Comparison of ENCODE assay signal across 13 cellular contexts in the genomic region with DNA sequence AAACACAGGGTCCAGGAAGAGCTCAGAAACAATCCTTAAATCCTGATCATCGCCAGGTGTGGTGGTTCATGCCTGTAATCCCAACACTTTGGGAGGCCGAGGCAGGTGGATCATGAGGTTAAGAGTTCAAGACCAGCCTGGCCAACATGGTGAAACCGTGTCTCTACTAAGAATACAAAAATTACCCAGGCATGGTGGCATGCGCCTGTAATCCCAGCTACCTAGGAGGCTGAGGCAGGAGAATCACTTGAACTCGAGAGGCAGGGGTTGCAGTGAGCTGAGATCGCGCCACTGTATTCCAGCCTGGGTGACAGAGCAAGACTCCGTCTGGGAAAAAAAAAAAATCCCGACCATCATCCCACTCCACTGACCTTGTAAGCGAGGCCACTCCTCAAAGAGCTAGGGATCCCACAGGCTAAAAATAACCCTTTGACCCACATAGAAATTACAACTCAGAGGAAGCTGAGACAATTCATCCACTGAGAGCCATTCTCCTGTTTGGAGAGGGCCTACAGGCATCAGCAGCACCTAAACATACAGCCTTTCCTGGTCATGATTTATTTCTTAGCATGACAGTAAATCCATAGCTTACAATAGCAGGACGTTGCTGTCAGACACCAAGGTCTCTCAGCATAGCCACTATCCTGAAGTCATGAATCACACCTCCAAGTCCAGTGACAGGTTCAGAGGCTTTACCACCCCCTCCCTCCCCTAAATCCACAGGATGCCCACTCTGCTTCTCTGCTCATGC.
DNase-seq lines count a peak whose midpoint lies in the region; ATAC-seq and TF ChIP-seq lines count a peak whose summit lies in the region.
"Had no signal": no experiment of that assay in that cellular context is flagged by ENCODE, and none has a peak within 500 bp of the region (broad histone marks: within the 10 kb centered on the region; RNA-seq: fewer than 3 reads in every experiment).

No MANE protein-coding gene starts in this region.

- intact Hi-C loops in heart left ventricle (cut with DNase I) = no loop called here
- intact Hi-C loops in cardiac septum (cut with DNase I) = no loop called here
- intact Hi-C loops in esophagus squamous epithelium (cut with DNase I) = no loop called here

- H3K9ac ChIP-seq in neural progenitor cell = no peak overlapping the region

- H3K27me3 ChIP-seq in heart left ventricle (no peaks in the 10 kb centered on the region), esophagus squamous epithelium (no peaks in the 10 kb centered on the region), neural progenitor cell (no peaks in the 10 kb centered on the region)
- H3K27me3 ChIP-seq: thyroid gland had no signal

- H3K36me3 ChIP-seq in heart left ventricle (no peaks in the 10 kb centered on the region), esophagus squamous epithelium (no peaks in the 10 kb centered on the region), neural progenitor cell (no peaks in the 10 kb centered on the region)
- H3K36me3 ChIP-seq: thyroid gland had no signal

- H3K4me1 ChIP-seq in heart left ventricle (peaks cover 0 to 59% (median 42%) of the 10 kb centered on the region in 12 donors), esophagus squamous epithelium (peaks cover 0 to 68% (median 25%) of the 10 kb centered on the region in 3 donors), neural progenitor cell (peaks cover 20% of the 10 kb centered on the region)

- no peaks in the 10 kb centered on the region for H3F3A ChIP-seq in neural progenitor cell (ENCODE audit: low read depth)

- H3K27me3 Mint-ChIP-seq in neural progenitor cell (ENCODE audit: insufficient read depth, low read depth) = peaks cover 2% of the 10 kb centered on the region
- H3K27me3 Mint-ChIP-seq: activated CD4-positive, alpha-beta memory T cell treated with anti-CD3 and anti-CD28 coated beads for 36 hours; naive thymus-derived CD8-positive, alpha-beta T cell had no signal

- H3K9me3 ChIP-seq in heart left ventricle (no peaks in the 10 kb centered on the region), esophagus squamous epithelium (no peaks in the 10 kb centered on the region), neural progenitor cell (ENCODE audit: low read depth) (no peaks in the 10 kb centered on the region)
- H3K9me3 ChIP-seq: thyroid gland had no signal

- no peak overlapping the region for H3K4me3 Mint-ChIP-seq in neural progenitor cell
- H3K4me3 Mint-ChIP-seq: activated CD4-positive, alpha-beta memory T cell treated with anti-CD3 and anti-CD28 coated beads for 36 hours; naive thymus-derived CD8-positive, alpha-beta T cell had no signal

- H2AFZ ChIP-seq in neural progenitor cell (replicated peaks) = no peak overlapping the region

- TF ChIP-seq CTCF in heart left ventricle (IDR thresholded peaks at IDR 0.05) = no peak
- TF ChIP-seq CTCF in esophagus squamous epithelium (IDR thresholded peaks at IDR 0.05) = no peak
- TF ChIP-seq CTCF in neural progenitor cell (IDR thresholded peaks at IDR 0.05) = no peak

- no peaks in the 10 kb centered on the region for H3K9me3 Mint-ChIP-seq in neural progenitor cell
- H3K9me3 Mint-ChIP-seq: activated CD4-positive, alpha-beta memory T cell treated with anti-CD3 and anti-CD28 coated beads for 36 hours; naive thymus-derived CD8-positive, alpha-beta T cell had no signal

- WGBS in heart left ventricle, 4 donors = 59 to 73% (median 63%) methylated on average over 11 of the region's 11 CpGs
- 69 to 72% methylated on average over 11 of the region's 11 CpGs for WGBS in esophagus squamous epithelium, 2 donors

- H3K27ac Mint-ChIP-seq in neural progenitor cell = peak overlapping the region; percentile 42
- H3K27ac Mint-ChIP-seq: activated CD4-positive, alpha-beta memory T cell treated with anti-CD3 and anti-CD28 coated beads for 36 hours had no signal

- TF ChIP-seq POLR2A in heart left ventricle (IDR thresholded peaks at IDR 0.05) (no peak), esophagus squamous epithelium (IDR thresholded peaks at IDR 0.05) (no peak)

- H4K20me1 ChIP-seq in neural progenitor cell (ENCODE audit: low read depth) = no peaks in the 10 kb centered on the region

- no peaks in the 10 kb centered on the region for H3K79me2 ChIP-seq in neural progenitor cell (ENCODE audit: low read depth)

- H3K27ac ChIP-seq in heart left ventricle (peak overlapping the region in 4 of 12 donors; percentile 0 to 22 (median 8)), esophagus squamous epithelium (peak overlapping the region in 3 of 4 donors; percentile 41 to 75 (median 71)), neural progenitor cell (no peak overlapping the region)
- H3K27ac ChIP-seq: RWPE1 had no signal

- no peaks in the 10 kb centered on the region for H3K36me3 Mint-ChIP-seq in neural progenitor cell
- H3K36me3 Mint-ChIP-seq: activated CD4-positive, alpha-beta memory T cell treated with anti-CD3 and anti-CD28 coated beads for 36 hours; naive thymus-derived CD8-positive, alpha-beta T cell had no signal

- peaks cover 30% of the 10 kb centered on the region for H3K4me1 Mint-ChIP-seq in neural progenitor cell

- H3K4me3 ChIP-seq in heart left ventricle (no peak overlapping the region), esophagus squamous epithelium (no peak overlapping the region), neural progenitor cell (no peak overlapping the region)
- H3K4me3 ChIP-seq: thyroid gland had no signal

- ATAC-seq in heart left ventricle (peak in 3 of 4 donors; percentile 46 to 57 (median 51)), HG03354 (IDR thresholded peaks at IDR 0.05; ENCODE audit: poor library complexity, severe bottlenecking, unreplicated experiment) (no peak), GM18520 (IDR thresholded peaks at IDR 0.05; ENCODE audit: unreplicated experiment) (no peak)
- ATAC-seq: naive thymus-derived CD8-positive, alpha-beta T cell had no signal

- no peak for DNase-seq in heart left ventricle
- DNase-seq in cardiac septum (ENCODE audit: low spot score) = no peak
- DNase-seq in esophagus squamous epithelium (lab: John Stamatoyannopoulos, UW) = no peak
- no peak for DNase-seq in neural progenitor cell (ENCODE audit: low spot score)
- DNase-seq in NCI-H1694 (lab: John Stamatoyannopoulos, UW) = no peak
- no peak for DNase-seq in DMS53 (lab: John Stamatoyannopoulos, UW)
- DNase-seq: activated CD4-positive, alpha-beta memory T cell treated with anti-CD3 and anti-CD28 coated beads for 36 hours; effector CD4-positive, alpha-beta T cell; naive thymus-derived CD8-positive, alpha-beta T cell; thyroid gland had no signal

- no peak overlapping the region for H3K4me2 ChIP-seq in neural progenitor cell

Comparison
In these comparisons a context has a peak if more than half of its experiments do, and no peak if none do; other contexts are left out.
1. ATAC-seq: peak in heart left ventricle (3 of 4); none in HG03354 (single experiment) and GM18520 (single experiment).